8 cellular contexts compared by ENCODE assay signal in genomic region chr3:16849240-16849639, GRCh38. TPM values are rescaled to one million over a fixed set of nuclear protein-coding genes. Genes with fewer than 3 reads are reported as not detected.
DNase-seq lines count a peak whose midpoint lies in the region; ATAC-seq and TF ChIP-seq lines count a peak whose summit lies in the region.

No MANE protein-coding gene starts in this region.

- no peak overlapping the region for H2AK5ac ChIP-seq in mesendoderm (ENCODE audit: low read length)

- no peak overlapping the region for H3K23ac ChIP-seq in mesendoderm (ENCODE audit: low read length)

- H4K8ac ChIP-seq in mesendoderm (ENCODE audit: low read depth, low read length): no peak overlapping the region

- H2BK120ac ChIP-seq in mesendoderm (ENCODE audit: low read depth, low read length): no peak overlapping the region

- no peak overlapping the region for H3K9ac ChIP-seq in mesendoderm (ENCODE audit: low read length)

- no peak overlapping the region for H3K27ac ChIP-seq in A673 (ENCODE audit: low read depth, low read length, poor library complexity, severe bottlenecking)
- H3K27ac ChIP-seq in mesendoderm (ENCODE audit: low read depth, low read length): no peak overlapping the region

- no peak overlapping the region for H2BK5ac ChIP-seq in mesendoderm (ENCODE audit: low read length)

- H3K4me1 ChIP-seq in A673 (ENCODE audit: insufficient read depth, low read length, poor library complexity, severe bottlenecking) (peaks cover 10% of the 10 kb centered on the region), mesendoderm (ENCODE audit: control insufficient read depth, low read depth, low read length) (no peaks in the 10 kb centered on the region)

- no peak overlapping the region for H3K4ac ChIP-seq in mesendoderm (ENCODE audit: low read depth, low read length)

- H3K36me3 Mint-ChIP-seq in T-helper 17 cell (ENCODE audit: low read depth) (peaks cover 3% of the 10 kb centered on the region), brain (no peaks in the 10 kb centered on the region)

- CTCF ChIA-PET in A673 (lab: Charles Lee): no interaction called here

- POLR2A ChIA-PET in A673 (lab: Charles Lee; ENCODE audit: low non-redundant PET): no interaction called here

- no peak overlapping the region for H3K4me2 ChIP-seq in mesendoderm (ENCODE audit: low read length)

- WGBS in mesendoderm (ENCODE audit: extremely low coverage, insufficient coverage, low lambda C conversion rate): no CpG with 5 or more reads among the region's 8 CpGs

- H3K27me3 ChIP-seq in A673 (replicated peaks; ENCODE audit: insufficient read depth, low read depth, low read length, poor library complexity): no peaks in the 10 kb centered on the region
- H3K27me3 ChIP-seq in mesendoderm (ENCODE audit: insufficient read depth, low read length, poor library complexity): no peaks in the 10 kb centered on the region

- no peaks in the 10 kb centered on the region for H3K36me3 ChIP-seq in A673 (ENCODE audit: insufficient read depth, low read length, poor library complexity, severe bottlenecking)
- H3K36me3 ChIP-seq in mesendoderm (ENCODE audit: control insufficient read depth, insufficient read depth, low read length): no peaks in the 10 kb centered on the region

- H3K4me1 Mint-ChIP-seq in T-helper 17 cell: peaks cover 31% of the 10 kb centered on the region
- H3K4me1 Mint-ChIP-seq in brain: peaks cover 40% of the 10 kb centered on the region

- peak overlapping the region; percentile 94 for H3K27ac Mint-ChIP-seq in T-helper 17 cell
- peak overlapping the region; percentile 53 to 94 (median 83) for H3K27ac Mint-ChIP-seq in brain

- H3K4me3 ChIP-seq in A673 (ENCODE audit: low read depth, low read length, poor library complexity, severe bottlenecking) (no peak overlapping the region), mesendoderm (ENCODE audit: low read length) (no peak overlapping the region)

- peak; percentile 43 for DNase-seq in A673 (ENCODE audit: low spot score)
- DNase-seq in T-helper 17 cell: peak; percentile 17 to 53 (median 43)
- peak; percentile 41 for DNase-seq in mesendoderm
- DNase-seq in stimulated activated CD8-positive, alpha-beta memory T cell treated with anti-CD3 and anti-CD28 coated beads, Interleukin-4, amount 100 ng/mL, for 24 hours (ENCODE audit: low read depth): peak; percentile 40

- no peak overlapping the region for H2BK15ac ChIP-seq in mesendoderm (replicated peaks; ENCODE audit: low read depth)

- no peaks in the 10 kb centered on the region for H3K79me1 ChIP-seq in mesendoderm (ENCODE audit: low read length)

- no peaks in the 10 kb centered on the region for H3K9me3 ChIP-seq in A673 (ENCODE audit: low read depth, low read length, poor library complexity, severe bottlenecking)
- H3K9me3 ChIP-seq in T-helper 17 cell (ENCODE audit: control insufficient read depth, low read length, poor library complexity, severe bottlenecking): no peaks in the 10 kb centered on the region

- no peak overlapping the region for H3K18ac ChIP-seq in mesendoderm (ENCODE audit: low read length)

- no peak overlapping the region for H4K5ac ChIP-seq in mesendoderm (ENCODE audit: low read length)

- H3K56ac ChIP-seq in mesendoderm (ENCODE audit: low read length): no peak overlapping the region

- H3K4me3 Mint-ChIP-seq in T-helper 17 cell: peak overlapping the region; percentile 67
- peak overlapping the region; percentile 59 to 78 (median 70) for H3K4me3 Mint-ChIP-seq in brain

- ATAC-seq in GM19452 (IDR thresholded peaks at IDR 0.05; ENCODE audit: unreplicated experiment): peak; percentile 79
- ATAC-seq in HG03558 (IDR thresholded peaks at IDR 0.05; ENCODE audit: extremely low read depth, unreplicated experiment): peak; percentile 51
- peak; percentile 97 for ATAC-seq in T-helper 17 cell
- ATAC-seq in GM18873 (IDR thresholded peaks at IDR 0.05; ENCODE audit: low FRiP score, unreplicated experiment): no peak

- TF ChIP-seq CTCF in A673 (conservative IDR thresholded peaks at IDR 0.05; ENCODE audit: low read depth, low read length): no peak
- TF ChIP-seq CTCF in brain (conservative IDR thresholded peaks at IDR 0.05): no peak

- BruUV-seq in A673 (replicated peaks; lab: Mats Ljungman, UMichigan): no TSS peak

- H3K79me2 ChIP-seq in mesendoderm (ENCODE audit: control insufficient read depth, insufficient read depth, low read length): no peaks in the 10 kb centered on the region

- H3K27me3 Mint-ChIP-seq in T-helper 17 cell: no peaks in the 10 kb centered on the region
- no peaks in the 10 kb centered on the region for H3K27me3 Mint-ChIP-seq in brain

- intact Hi-C loops in A673 (cut with micrococcal nuclease; ENCODE audit: unreplicated experiment): no loop called here

- H3K9me3 Mint-ChIP-seq in brain: no peaks in the 10 kb centered on the region

RNA-seq across cellular contexts. Expression of gene PLCL2, which starts 35.5 kb away (rescaled TPM):
- total RNA-seq in A673 (2021) (0.92 and 1.0 TPM in 2 replicates), T-helper 17 cell (10 to 100 TPM; 53.5 to 55.3 TPM)
- polyA plus RNA-seq in brain (ENCODE audit: insufficient read depth, low read depth, low replicate concordance): 6.3 TPM
- polyA plus RNA-seq in mesendoderm (2013, experiment 1 of 2): 0.95 TPM
- polyA plus RNA-seq in mesendoderm (2013, experiment 2 of 2): 0.91 TPM

Comparison
In these comparisons a context has a peak if more than half of its experiments do, and no peak if none do; other contexts are left out.
1. RNA of gene PLCL2, which starts 35.5 kb away (total RNA-seq): 53.5 to 55.3 TPM in T-helper 17 cell; 0.92 to 1.0 TPM in A673; every median in the first group is over 10 times any median in the second.
2. Peak in every context shown above with its lines, with median percentiles within 50 percentile points of each other: DNase-seq.